In the genomic region with DNA sequence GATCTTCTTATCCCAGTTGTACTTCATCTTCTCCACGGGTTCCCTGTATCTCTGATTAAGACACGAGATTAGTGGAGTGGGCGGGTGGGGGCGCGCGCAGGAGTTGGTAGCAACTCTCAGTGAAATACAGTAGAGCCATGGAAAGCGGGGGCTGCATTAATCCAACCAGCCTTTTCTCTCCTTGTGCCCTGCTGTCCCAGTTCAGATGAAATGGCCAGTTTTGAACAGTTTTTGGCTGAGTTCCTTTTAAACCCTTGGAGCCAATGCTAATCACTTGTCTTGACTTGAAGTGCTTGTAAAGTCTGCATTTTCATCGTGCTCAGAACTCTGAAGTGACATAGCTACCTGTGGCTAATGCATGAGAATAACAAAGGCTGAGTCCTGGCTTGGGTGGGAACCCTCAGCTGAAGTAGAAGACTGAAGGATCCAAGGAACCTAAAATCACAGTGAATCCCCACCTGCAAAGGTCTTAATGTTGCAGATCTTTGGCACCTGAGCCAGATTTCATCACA, we compare ENCODE assay signal across 8 cellular contexts. TPM values are rescaled to one million over a fixed set of nuclear protein-coding genes. Genes with fewer than 3 reads are reported as not detected.
A peak's percentile ranks its signal among the peaks of the same experiment; 100 is the strongest.
DNase-seq lines count a peak whose midpoint lies in the region; ATAC-seq lines count a peak whose summit lies in the region.

No MANE protein-coding gene starts in this region.

- peak overlapping the region; percentile 83 to 97 (median 93) for H3K4me3 ChIP-seq in BLaER1 treated with 17β-estradiol and CSF1 and Interleukin-3, amounts not matched to agents 10 nM and 100 nM
- H3K4me3 ChIP-seq in HUES6 (ENCODE audit: low read depth, low read length) (peak overlapping the region; percentile 91), iPS-18a (ENCODE audit: low read length) (peak overlapping the region; percentile 81)

- peak overlapping the region; percentile 73 to 92 (median 82) for H3K4me2 ChIP-seq in BLaER1 treated with 17β-estradiol and CSF1 and Interleukin-3, amounts not matched to agents 10 nM and 100 nM

- DNase-seq in activated naive CD4-positive, alpha-beta T cell treated with anti-CD3 and anti-CD28 coated beads, Interleukin-2, amount 50 U/mL, for 72 hours (ENCODE audit: low spot score in 2 of 2) = no peak
- DNase-seq in stimulated activated CD4-positive, alpha-beta T cell treated with anti-CD3 and anti-CD28 coated beads, Interleukin-4, amount 100 ng/mL, for 1 hour = peak; percentile 46
- DNase-seq in NCI-H446 treated with DMSO at 0.1 percent for 48 hours (lab: John Stamatoyannopoulos, UW) = no peak

- no peaks in the 10 kb centered on the region for H3K9me3 ChIP-seq in BLaER1 treated with 17β-estradiol and CSF1 and Interleukin-3, amounts not matched to agents 10 nM and 100 nM (replicated peaks in 1 of 11)
- H3K9me3 ChIP-seq in HUES6 (ENCODE audit: control insufficient read depth, insufficient read depth, low read depth, low read length) (no peaks in the 10 kb centered on the region), iPS-18a (ENCODE audit: control insufficient read depth, low read depth, low read length) (no peaks in the 10 kb centered on the region)

- H3K9me3 Mint-ChIP-seq in activated naive CD4-positive, alpha-beta T cell treated with anti-CD3 and anti-CD28 coated beads, Interleukin-2, amount 50 U/mL, for 72 hours = no peaks in the 10 kb centered on the region

- no peaks in the 10 kb centered on the region for H3K27me3 ChIP-seq in BLaER1 treated with 17β-estradiol and CSF1 and Interleukin-3, amounts not matched to agents 10 nM and 100 nM
- peaks cover 8% of the 10 kb centered on the region; the same call in 1 of the 2 replicates for H3K27me3 ChIP-seq in HUES6 (ENCODE audit: control insufficient read depth, insufficient read depth, low read length)
- H3K27me3 ChIP-seq in iPS-18a (ENCODE audit: control insufficient read depth, insufficient read depth, low read length) = peaks cover 16% of the 10 kb centered on the region

- peaks cover 31 to 35% of the 10 kb centered on the region in 2 donors for H3K36me3 Mint-ChIP-seq in activated naive CD4-positive, alpha-beta T cell treated with anti-CD3 and anti-CD28 coated beads, Interleukin-2, amount 50 U/mL, for 72 hours

- H3K4me1 ChIP-seq in BLaER1 treated with 17β-estradiol and CSF1 and Interleukin-3, amounts not matched to agents 10 nM and 100 nM = peaks cover 58 to 70% (median 64%) of the 10 kb centered on the region in 10 experiments
- peaks cover 40% of the 10 kb centered on the region for H3K4me1 ChIP-seq in HUES6 (ENCODE audit: control insufficient read depth, insufficient read depth, low read length)
- H3K4me1 ChIP-seq in iPS-18a (ENCODE audit: control insufficient read depth, low read depth, low read length) = peaks cover 27% of the 10 kb centered on the region

- peak overlapping the region; percentile 92 to 99 (median 98) for H3K9ac ChIP-seq in BLaER1 treated with 17β-estradiol and CSF1 and Interleukin-3, amounts not matched to agents 10 nM and 100 nM
- H3K9ac ChIP-seq in HUES6 (ENCODE audit: low read length) = peak overlapping the region; percentile 87
- H3K9ac ChIP-seq in iPS-18a (ENCODE audit: low read length) = peak overlapping the region; percentile 82

- H4K20me1 ChIP-seq in BLaER1 treated with 17β-estradiol and CSF1 and Interleukin-3, amounts not matched to agents 10 nM and 100 nM = peaks cover 20 to 35% (median 31%) of the 10 kb centered on the region in 11 experiments; a peak in 21 of 22 replicates

- peak overlapping the region; percentile 88 to 99 (median 98); a peak in 21 of 22 replicates for H3K27ac ChIP-seq in BLaER1 treated with 17β-estradiol and CSF1 and Interleukin-3, amounts not matched to agents 10 nM and 100 nM
- peak overlapping the region; percentile 59; the same call in 1 of the 2 replicates for H3K27ac ChIP-seq in HUES6 (ENCODE audit: low read depth, low read length)
- peak overlapping the region; percentile 22 for H3K27ac ChIP-seq in iPS-18a (ENCODE audit: low read length)

- peaks cover 2 to 14% (median 7%) of the 10 kb centered on the region in 11 experiments; a peak in 21 of 22 replicates for H3K36me3 ChIP-seq in BLaER1 treated with 17β-estradiol and CSF1 and Interleukin-3, amounts not matched to agents 10 nM and 100 nM
- H3K36me3 ChIP-seq in HUES6 (ENCODE audit: control insufficient read depth, insufficient read depth, low read length) = peaks cover 2% of the 10 kb centered on the region; the same call in 1 of the 2 replicates
- no peaks in the 10 kb centered on the region for H3K36me3 ChIP-seq in iPS-18a (ENCODE audit: control insufficient read depth, low read depth, low read length)

- peak overlapping the region; percentile 95 to 100 for H3K27ac Mint-ChIP-seq in activated naive CD4-positive, alpha-beta T cell treated with anti-CD3 and anti-CD28 coated beads, Interleukin-2, amount 50 U/mL, for 72 hours

- ATAC-seq in activated naive CD4-positive, alpha-beta T cell treated with anti-CD3 and anti-CD28 coated beads, Interleukin-2, amount 50 U/mL, for 72 hours = peak in 1 of 2 donors; percentile 1
- ATAC-seq in HG03025 (IDR thresholded peaks at IDR 0.05; ENCODE audit: low FRiP score, unreplicated experiment) = no peak
- ATAC-seq in HG02571 (IDR thresholded peaks at IDR 0.05; ENCODE audit: unreplicated experiment) = no peak

RNA-seq across cellular contexts. Expression of gene TMEM123, which starts 0.8 kb away (rescaled TPM):
- total RNA-seq in activated naive CD4-positive, alpha-beta T cell treated with anti-CD3 and anti-CD28 coated beads, Interleukin-2, amount 50 U/mL, for 72 hours = 100 to 1,000 TPM; 193 to 330 TPM

Comparison
In these comparisons a context has a peak if more than half of its experiments do, and no peak if none do; other contexts are left out.
1. H3K27ac ChIP-seq: peak in every context shown above with its lines; median percentile 98 in BLaER1 treated with 17β-estradiol and CSF1 and Interleukin-3, amounts not matched to agents 10 nM and 100 nM; 59 in HUES6; 22 in iPS-18a.